Comparison of ENCODE assay signal across 8 cellular contexts in the genomic region with DNA sequence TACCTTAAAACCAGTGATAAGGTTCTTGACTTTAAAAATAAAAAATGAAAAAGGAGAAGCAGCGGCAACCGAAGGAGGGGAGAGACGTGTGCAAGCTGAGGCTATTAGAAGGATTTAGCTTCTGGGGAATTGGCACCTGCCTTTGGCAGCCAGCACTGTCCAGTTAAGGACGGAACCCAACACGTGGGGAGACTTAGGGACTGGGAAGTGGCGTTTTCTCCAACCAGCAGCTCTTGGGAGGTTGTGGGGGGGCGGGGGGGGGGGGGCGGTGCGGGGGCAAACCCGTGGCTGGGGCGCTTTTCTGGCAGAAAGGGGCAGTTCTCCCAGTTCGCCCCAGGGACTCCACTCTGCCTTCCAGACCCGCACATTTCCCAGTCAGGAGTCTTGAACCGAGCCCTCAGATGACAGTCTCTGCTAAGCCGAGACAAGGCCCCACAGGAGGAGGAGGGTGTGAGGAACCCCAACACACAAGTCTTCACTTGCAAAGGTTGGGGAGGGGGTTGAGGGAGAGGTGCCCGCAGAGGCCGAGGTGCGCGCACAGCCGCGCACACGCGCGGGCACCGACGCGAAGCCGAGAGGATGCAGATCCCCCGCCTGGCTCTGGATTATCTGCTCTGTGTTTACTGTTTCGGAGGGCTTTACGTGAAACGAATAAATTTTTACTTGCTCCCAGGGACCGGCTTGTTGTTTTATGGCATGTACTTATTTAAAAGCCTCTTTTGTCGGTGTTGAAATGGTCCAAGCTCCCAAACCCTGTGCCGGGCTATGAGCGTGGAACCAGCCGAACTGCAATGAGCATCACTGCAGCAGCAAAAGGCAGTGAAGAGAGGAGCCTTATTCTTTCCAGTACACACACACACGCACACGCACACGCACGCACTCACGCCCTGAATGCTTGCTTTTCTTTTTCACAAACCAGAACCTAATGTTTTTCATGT.
DNase-seq lines count a peak whose midpoint lies in the region; ATAC-seq, FAIRE-seq and TF ChIP-seq lines count a peak whose summit lies in the region.

No MANE protein-coding gene starts in this region.

- H3K27ac ChIP-seq in dorsolateral prefrontal cortex (no peak overlapping the region), neural cell (ENCODE audit: low read length) (peak overlapping the region; percentile 63)

- TF ChIP-seq EP300 in neural cell (conservative IDR thresholded peaks at IDR 0.05; ENCODE audit: poor library complexity, severe bottlenecking) = no peak

- H3K79me2 ChIP-seq in neural cell (replicated peaks; ENCODE audit: insufficient read depth, low read length) = peaks cover 34% of the 10 kb centered on the region

- no peak for FAIRE-seq in HTR-8/SVneo (lab: Jason Lieb, UNC)

- no peak for ATAC-seq in activated CD8-positive, alpha-beta memory T cell treated with anti-CD3 and anti-CD28 coated beads, Interleukin-2, amount 10 ng/mL, durations not matched to agents 7 days and 5 days
- no peak for ATAC-seq in GM19467 (IDR thresholded peaks at IDR 0.05; ENCODE audit: unreplicated experiment)

- peak overlapping the region; percentile 10 for H2AFZ ChIP-seq in neural cell (ENCODE audit: low read depth, low read length)

- H3K9me3 Mint-ChIP-seq in activated CD8-positive, alpha-beta memory T cell treated with anti-CD3 and anti-CD28 coated beads, Interleukin-2, amount 10 ng/mL, durations not matched to agents 7 days and 5 days (ENCODE audit: low read depth) = no peaks in the 10 kb centered on the region

- H3K36me3 Mint-ChIP-seq in activated CD8-positive, alpha-beta memory T cell treated with anti-CD3 and anti-CD28 coated beads, Interleukin-2, amount 10 ng/mL, durations not matched to agents 7 days and 5 days = no peaks in the 10 kb centered on the region

- H3K4me1 Mint-ChIP-seq in activated CD8-positive, alpha-beta memory T cell treated with anti-CD3 and anti-CD28 coated beads, Interleukin-2, amount 10 ng/mL, durations not matched to agents 7 days and 5 days = peaks cover 42% of the 10 kb centered on the region

- TF ChIP-seq CTCF in dorsolateral prefrontal cortex (IDR thresholded peaks at IDR 0.05 in 54 of 56, conservative IDR thresholded peaks at IDR 0.05 in 2 of 56; ENCODE audit: low read depth in 1 of 56, partially characterized antibody in 56 of 56) = no peak
- TF ChIP-seq CTCF in neural cell (IDR thresholded peaks at IDR 0.05; ENCODE audit: poor library complexity, severe bottlenecking) = no peak

- peak overlapping the region; percentile 58 for H3K9ac ChIP-seq in neural cell (ENCODE audit: low read length)

- H3K4me2 ChIP-seq in neural cell (ENCODE audit: low read length) = peak overlapping the region; percentile 68

- DNase-seq in activated CD8-positive, alpha-beta memory T cell treated with anti-CD3 and anti-CD28 coated beads, Interleukin-2, amount 10 ng/mL, durations not matched to agents 7 days and 5 days = no peak
- DNase-seq in activated CD8-positive, alpha-beta memory T cell treated with anti-CD3 and anti-CD28 coated beads for 24 hours = no peak
- DNase-seq in NCI-H69 (lab: John Stamatoyannopoulos, UW) (peak; percentile 98), dorsolateral prefrontal cortex (no peak), HTR-8/SVneo (ENCODE audit: insufficient read length, low spot score) (no peak), cortex of kidney (lab: John Stamatoyannopoulos, UW) (no peak)

- no peaks in the 10 kb centered on the region for H3K9me2 ChIP-seq in neural cell (ENCODE audit: insufficient read depth, low read length)

- H3K27me3 Mint-ChIP-seq in activated CD8-positive, alpha-beta memory T cell treated with anti-CD3 and anti-CD28 coated beads, Interleukin-2, amount 10 ng/mL, durations not matched to agents 7 days and 5 days = peaks cover 71% of the 10 kb centered on the region

- H3K9me3 ChIP-seq in neural cell (ENCODE audit: low read length) = no peaks in the 10 kb centered on the region

- H4K20me1 ChIP-seq in neural cell (ENCODE audit: insufficient read depth) = no peaks in the 10 kb centered on the region

- H3K27ac Mint-ChIP-seq in activated CD8-positive, alpha-beta memory T cell treated with anti-CD3 and anti-CD28 coated beads, Interleukin-2, amount 10 ng/mL, durations not matched to agents 7 days and 5 days = no peak overlapping the region

- peak overlapping the region; percentile 72 for H3K4me3 Mint-ChIP-seq in activated CD8-positive, alpha-beta memory T cell treated with anti-CD3 and anti-CD28 coated beads, Interleukin-2, amount 10 ng/mL, durations not matched to agents 7 days and 5 days

- intact Hi-C loops in dorsolateral prefrontal cortex (cut with DNase I) = loop anchor here (5.0 to 10.0 kb wide), 3 partner anchors 421 to 1693 kb away; a partner anchor contains a TSS

- no peaks in the 10 kb centered on the region for H3F3A ChIP-seq in neural cell (ENCODE audit: insufficient read depth, low read length, poor library complexity, severe bottlenecking)

- CTCF ChIA-PET in activated CD8-positive, alpha-beta memory T cell treated with anti-CD3 and anti-CD28 coated beads, Interleukin-2, amount 10 ng/mL, durations not matched to agents 7 days and 5 days (lab: Charles Lee) = interaction anchor here (1.0 to 1.4 kb wide), 13 partner anchors 8 to 1703 kb away, joined by 3 to 15 read pairs (median 4); no protein-coding TSS in a partner anchor

- no peaks in the 10 kb centered on the region for H3K36me3 ChIP-seq in neural cell (ENCODE audit: insufficient read depth, low read length)

- H3K27me3 ChIP-seq in dorsolateral prefrontal cortex (peaks cover 21 to 94% (median 72%) of the 10 kb centered on the region in 45 donors), neural cell (ENCODE audit: insufficient read depth, low read depth, low read length) (peaks cover 7% of the 10 kb centered on the region)

- peak overlapping the region; percentile 14 to 74 (median 52) for H3K4me3 ChIP-seq in dorsolateral prefrontal cortex
- H3K4me3 ChIP-seq in neural cell (ENCODE audit: low read length) = peak overlapping the region; percentile 60

- TF ChIP-seq RAD21 in neural cell (conservative IDR thresholded peaks at IDR 0.05) = peak; percentile 46

TF ChIP-seq in neural cell, 6 proteins besides CTCF, POLR2A, EP300 and RAD21:
- TF ChIP-seq POLR2AphosphoS5 (IDR thresholded peaks at IDR 0.05) (peak; percentile 68), SMC3 (conservative IDR thresholded peaks at IDR 0.05; ENCODE audit: poor library complexity) (peak; percentile 32), MXI1 (conservative IDR thresholded peaks at IDR 0.05; ENCODE audit: poor library complexity, severe bottlenecking) (no peak)
